8 cellular contexts compared by ENCODE assay signal in genomic region chr6:48765352-48765961, GRCh38.
DNase-seq lines count a peak whose midpoint lies in the region; ATAC-seq and TF ChIP-seq lines count a peak whose summit lies in the region.

No MANE protein-coding gene starts in this region.

- H3K4me1 ChIP-seq in lung (ENCODE audit: control insufficient read depth in 2 of 2, insufficient read depth in 2 of 2, low read length in 2 of 2): no peaks in the 10 kb centered on the region

- H3K9me3 ChIP-seq in lung (ENCODE audit: control insufficient read depth in 2 of 2, insufficient read depth in 1 of 2, low read length in 1 of 2): no peaks in the 10 kb centered on the region

- peak; percentile 57 for TF ChIP-seq CTCF in HFF-Myc (IDR thresholded peaks at IDR 0.05; ENCODE audit: low read depth, low read length, missing control alignments)
- TF ChIP-seq CTCF in lung (IDR thresholded peaks at IDR 0.05; ENCODE audit: control extremely low read depth, extremely low read depth): no peak

- WGBS in lung, 2 donors: 14 to 15% methylated on average over 7 of the region's 7 CpGs

- no peaks in the 10 kb centered on the region for H3K27me3 ChIP-seq in lung (ENCODE audit: control insufficient read depth, insufficient read depth)

- ATAC-seq in lung (ENCODE audit: insufficient read depth, low FRiP score) (peak; percentile 53), HG03280 (IDR thresholded peaks at IDR 0.05; ENCODE audit: unreplicated experiment) (no peak), HG03439 (IDR thresholded peaks at IDR 0.05; ENCODE audit: unreplicated experiment) (no peak)

- DNase-seq in COLO668 (lab: John Stamatoyannopoulos, UW; ENCODE audit: unreplicated experiment) (peak; percentile 10), HFF-Myc (ENCODE audit: extremely low read depth, low read depth) (peak; percentile 32), NCI-H82 (lab: John Stamatoyannopoulos, UW) (peak; percentile 93), cerebellum (ENCODE audit: low spot score) (peak; percentile 12), lung (ENCODE audit: low spot score) (peak; percentile 30)
- no peak for DNase-seq in activated T-cell treated with anti-CD3 and anti-CD28 coated beads, Interleukin-2, amount 50 U/mL, for 1 hour

- H3K4me3 ChIP-seq in HFF-Myc (replicated peaks; ENCODE audit: low read depth, low read length) (no peak overlapping the region), lung (no peak overlapping the region)

- H3K27ac ChIP-seq in lung (ENCODE audit: low read depth in 1 of 2, low read length in 1 of 2): no peak overlapping the region

- no peaks in the 10 kb centered on the region for H3K36me3 ChIP-seq in lung (ENCODE audit: control insufficient read depth in 2 of 2, insufficient read depth in 2 of 2, low read length in 2 of 2)
